In genomic region chr2:132416080-132416911, GRCh38 we compare ENCODE assay signal across 9 cellular contexts. TPM values are rescaled to one million over a fixed set of nuclear protein-coding genes. Genes with fewer than 3 reads are reported as not detected.
A peak's percentile ranks its signal among the peaks of the same experiment; 100 is the strongest.
DNase-seq lines count a peak whose midpoint lies in the region; ATAC-seq, FAIRE-seq and TF ChIP-seq lines count a peak whose summit lies in the region.
"Had no signal": no experiment of that assay in that cellular context is flagged by ENCODE, and none has a peak within 500 bp of the region (broad histone marks: within the 10 kb centered on the region; RNA-seq: fewer than 3 reads in every experiment).

TSS of gene GPR39 (plus strand) at chr2:132416805.

- peaks cover 5% of the 10 kb centered on the region for H3K79me2 ChIP-seq in ACC112 (ENCODE audit: control insufficient read depth, insufficient read depth, low read length, unreplicated experiment)

- H3K36me3 ChIP-seq in ACC112 (ENCODE audit: insufficient read depth, low read length): no peaks in the 10 kb centered on the region
- no peaks in the 10 kb centered on the region for H3K36me3 ChIP-seq in esophagus squamous epithelium
- H3K36me3 ChIP-seq in mucosa of rectum (ENCODE audit: control insufficient read depth in 2 of 2, insufficient read depth in 2 of 2, low read length in 2 of 2): no peaks in the 10 kb centered on the region
- H3K36me3 ChIP-seq in aorta (ENCODE audit: control insufficient read depth in 1 of 2, insufficient read depth in 2 of 2, low read length in 1 of 2): no peaks in the 10 kb centered on the region

- H3K9me3 ChIP-seq in esophagus squamous epithelium (no peaks in the 10 kb centered on the region), mucosa of rectum (ENCODE audit: control insufficient read depth in 2 of 2, low read length in 2 of 2) (no peaks in the 10 kb centered on the region), aorta (ENCODE audit: control insufficient read depth, low read length) (no peaks in the 10 kb centered on the region)

- H3K4me3 ChIP-seq in ACC112 (ENCODE audit: low read depth, low read length): peak within 1 kb of the TSS; percentile 80
- peak within 1 kb of the TSS; percentile 54 to 79 (median 56) for H3K4me3 ChIP-seq in esophagus squamous epithelium
- peak within 1 kb of the TSS; percentile 70 to 78 for H3K4me3 ChIP-seq in mucosa of rectum (ENCODE audit: low read length in 2 of 2)
- H3K4me3 ChIP-seq in aorta (ENCODE audit: low read length in 2 of 2): peak within 1 kb of the TSS; percentile 16 to 20

- DNase-seq in HPDE6-E6E7 (ENCODE audit: extremely low spot score): peak; percentile 96
- DNase-seq in RCC 7860 (ENCODE audit: low spot score): peak; percentile 98
- DNase-seq in esophagus squamous epithelium (lab: John Stamatoyannopoulos, UW): peak; percentile 9
- DNase-seq in aorta: peak; percentile 82 to 89
- no peak for DNase-seq in activated gamma-delta T cell treated with Interleukin-2 at 50 U/mL for 16 hours
- DNase-seq: activated naive CD8-positive, alpha-beta T cell treated with anti-CD3 and anti-CD28 coated beads, Interleukin-2, amount 10 ng/mL, durations not matched to agents 7 days and 5 days had no signal

- TF ChIP-seq POLR2A in esophagus squamous epithelium (IDR thresholded peaks at IDR 0.05): peak in 1 of 4 donors; percentile 16

- intact Hi-C loops in esophagus squamous epithelium (cut with DNase I) (no loop called here), aorta (cut with DNase I) (no loop called here)

- peaks cover 46% of the 10 kb centered on the region for H3K4me1 ChIP-seq in ACC112 (ENCODE audit: control insufficient read depth, insufficient read depth, low read length, unreplicated experiment)
- H3K4me1 ChIP-seq in esophagus squamous epithelium: peaks cover 7 to 39% (median 11%) of the 10 kb centered on the region in 3 donors
- H3K4me1 ChIP-seq in mucosa of rectum (ENCODE audit: control insufficient read depth in 2 of 2, insufficient read depth in 2 of 2, low read length in 2 of 2): peaks cover 18 to 42% of the 10 kb centered on the region in 2 donors
- no peaks in the 10 kb centered on the region for H3K4me1 ChIP-seq in aorta (ENCODE audit: control insufficient read depth in 1 of 2, insufficient read depth in 2 of 2, low read length in 2 of 2)

- peak within 1 kb of the TSS; percentile 77 for H3K27ac ChIP-seq in ACC112 (ENCODE audit: low read depth, low read length)
- peak within 1 kb of the TSS; percentile 76 to 84 (median 82) for H3K27ac ChIP-seq in esophagus squamous epithelium
- H3K27ac ChIP-seq in mucosa of rectum (ENCODE audit: low read depth in 2 of 2, low read length in 2 of 2): peak within 1 kb of the TSS; percentile 94
- no peak within 1 kb of the TSS for H3K27ac ChIP-seq in aorta (ENCODE audit: low read depth in 1 of 2, low read length in 2 of 2)

- ATAC-seq in aorta (ENCODE audit: low FRiP score) (peak; percentile 72), GM19455 (IDR thresholded peaks at IDR 0.05; ENCODE audit: unreplicated experiment) (no peak)

- peak; percentile 90 for FAIRE-seq in RCC 7860 (lab: Jason Lieb, UNC)

- TF ChIP-seq CTCF in esophagus squamous epithelium (IDR thresholded peaks at IDR 0.05): peak in 1 of 6 experiments; percentile 4

- peak within 1 kb of the TSS; percentile 28 to 73 for H3K9ac ChIP-seq in mucosa of rectum (ENCODE audit: low read depth in 1 of 2, low read length in 2 of 2)

- H3K27me3 ChIP-seq in ACC112 (ENCODE audit: insufficient read depth, low read length) (no peaks in the 10 kb centered on the region), esophagus squamous epithelium (peaks cover 0 to 6% (median 0%) of the 10 kb centered on the region in 4 donors), mucosa of rectum (ENCODE audit: control insufficient read depth in 2 of 2, insufficient read depth in 2 of 2, low read length in 2 of 2) (no peaks in the 10 kb centered on the region), aorta (ENCODE audit: control insufficient read depth in 1 of 2, insufficient read depth in 2 of 2, low read length in 1 of 2) (no peaks in the 10 kb centered on the region)

- WGBS in esophagus squamous epithelium, 2 donors: 3 to 33% methylated on average over 1 to 16 of the region's 55 CpGs
- WGBS in aorta, 2 donors: 2 to 3% methylated on average over 51 to 55 of the region's 55 CpGs

- H2AFZ ChIP-seq in ACC112 (ENCODE audit: low read length, unreplicated experiment): peak within 1 kb of the TSS; percentile 90

RNA-seq across cellular contexts. Expression of gene GPR39, which starts in this region (rescaled TPM):
- total RNA-seq in esophagus squamous epithelium (1 to 10 TPM in 3 of 4 donors, under 1 TPM in 1; 0.76 to 1.3 (median 1.2) TPM), aorta (under 1 TPM; 0.23 to 0.42 TPM)
- not detected for polyA plus RNA-seq in aorta
- total RNA-seq: activated naive CD8-positive, alpha-beta T cell treated with anti-CD3 and anti-CD28 coated beads, Interleukin-2, amount 10 ng/mL, durations not matched to agents 7 days and 5 days had no signal

Comparison
In these comparisons a context has a peak if more than half of its experiments do, and no peak if none do; other contexts are left out.
1. Peak in DNase-seq, ATAC-seq and H3K4me3 ChIP-seq in aorta; RNA of the gene not detected or under 1 TPM.
2. H3K27ac ChIP-seq: peak in ACC112 (single experiment), esophagus squamous epithelium (4 of 4) and mucosa of rectum (2 of 2); none in aorta (0 of 2).
3. H3K4me3 ChIP-seq: peak in every context shown above with its lines; median percentile 80 in ACC112; 74 in mucosa of rectum; 56 in esophagus squamous epithelium; 18 in aorta.